Comparison of ENCODE assay signal across 1 cellular context in the genomic region with DNA sequence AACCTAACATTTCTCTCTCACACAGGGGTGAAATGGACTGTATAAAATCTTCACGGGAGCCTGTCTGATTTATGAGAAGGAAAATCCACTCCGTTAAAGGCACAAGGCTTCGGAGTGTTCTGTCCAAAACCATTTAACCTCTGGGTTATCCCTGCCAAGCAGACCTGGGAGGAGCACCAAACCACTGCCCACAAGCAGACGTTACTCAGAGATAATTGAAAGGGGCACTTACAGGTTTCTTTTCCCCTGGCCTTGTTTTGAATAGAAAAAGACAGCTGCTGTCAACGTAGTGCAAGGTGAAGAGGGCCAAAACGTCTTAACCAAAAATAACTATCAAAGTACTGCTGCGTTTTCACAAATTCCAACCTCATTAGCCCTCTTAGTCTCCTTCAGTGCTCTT.
TF ChIP-seq lines count a peak whose summit lies in the region.

No MANE protein-coding gene starts in this region.

TF ChIP-seq in GM23338, 12 proteins besides CTCF, POLR2A, EP300 and RAD21 (continued from another document):
- TF ChIP-seq REST (IDR thresholded peaks at IDR 0.05; ENCODE audit: unreplicated experiment), result no peak
- TF ChIP-seq STAT1 (IDR thresholded peaks at IDR 0.05; ENCODE audit: unreplicated experiment), result no peak
- TF ChIP-seq EZH2phosphoT487 (IDR thresholded peaks at IDR 0.05; ENCODE audit: unreplicated experiment), result no peak
